26 cellular contexts compared by ENCODE assay signal in the genomic region with DNA sequence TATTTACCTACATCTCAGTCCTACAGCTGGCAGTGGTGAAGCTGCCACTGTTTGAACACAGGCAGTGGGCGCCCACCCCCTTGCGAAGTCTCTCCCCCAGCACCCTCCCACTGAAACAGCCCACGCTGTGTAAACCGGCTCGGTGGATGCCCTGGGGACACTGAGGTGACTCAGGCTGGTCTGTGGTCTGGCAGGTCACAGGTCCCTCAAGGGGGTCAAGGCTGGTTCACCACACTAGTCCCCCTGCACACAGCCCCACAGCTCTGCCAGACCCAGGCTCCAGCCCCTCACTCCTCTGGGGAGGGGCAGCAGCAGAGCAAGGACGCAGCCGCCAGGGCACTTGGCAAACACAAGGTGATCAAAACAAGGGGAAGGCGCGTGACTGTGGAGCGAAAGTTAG. TPM values are rescaled to one million over a fixed set of nuclear protein-coding genes. Genes with fewer than 3 reads are reported as not detected.
"Had no signal": no experiment of that assay in that cellular context is flagged by ENCODE, and none has a peak within 500 bp of the region (broad histone marks: within the 10 kb centered on the region; RNA-seq: fewer than 3 reads in every experiment).

No MANE protein-coding gene starts in this region.

- ATAC-seq: activated T-helper 17 cell treated with anti-CD3 and anti-CD28 coated beads, Interleukin-2, amount 50 U/mL, for 72 hours; esophagus mucosa; left colon; naive thymus-derived CD4-positive, alpha-beta T cell; right cardiac atrium had no signal

- FAIRE-seq: keratinocyte had no signal

- H3K4me1 ChIP-seq: tibial nerve had no signal

- DNase-seq: activated CD4-positive, alpha-beta memory T cell treated with anti-CD3 and anti-CD28 coated beads for 36 hours; activated CD4-positive, alpha-beta T cell treated with anti-CD3 and anti-CD28 coated beads, Interleukin-2, amount 10 ng/mL, durations not matched to agents 24 days and 14 days; activated CD4-positive, CD25-positive, alpha-beta regulatory T cell treated with anti-CD3 and anti-CD28 coated beads, Interleukin-2, amount 50 U/mL, for 72 hours; activated CD8-positive, alpha-beta memory T cell treated with anti-CD3 and anti-CD28 coated beads, Interleukin-2, amount 50 U/mL, for 48 hours; activated gamma-delta T cell treated with Interleukin-2 at 50 U/mL for 16 hours; activated naive CD4-positive, alpha-beta T cell treated with anti-CD3 and anti-CD28 coated beads, Interleukin-2, amount 50 U/mL, for 16 hours; activated T-cell treated with anti-CD3 and anti-CD28 coated beads, Interleukin-2, amount 50 U/mL, for 24 hours; amniotic stem cell; caudate nucleus; endodermal cell; foreskin fibroblast; head of caudate nucleus; hippocampal formation; left colon; midbrain; naive thymus-derived CD4-positive, alpha-beta T cell; occipital lobe; spleen; stimulated activated naive CD4-positive, alpha-beta T cell; T-helper 2 cell had no signal

- H3K36me3 ChIP-seq: spleen, tibial nerve had no signal

- H3K9me3 ChIP-seq: spleen, tibial nerve had no signal

- H3K4me3 ChIP-seq: spleen, tibial nerve had no signal

- H3K27ac ChIP-seq: spleen, tibial nerve had no signal

RNA-seq across cellular contexts. Expression of a gene that starts 7.6 kb away (rescaled TPM):
- polyA plus RNA-seq: liver; naive thymus-derived CD4-positive, alpha-beta T cell had no signal
